ENCODE assay signal across 11 cellular contexts in genomic region chr7:150964593-150965111, GRCh38. TPM values are rescaled to one million over a fixed set of nuclear protein-coding genes. Genes with fewer than 3 reads are reported as not detected.
DNase-seq lines count a peak whose midpoint lies in the region; ATAC-seq and TF ChIP-seq lines count a peak whose summit lies in the region.
"Had no signal": no experiment of that assay in that cellular context is flagged by ENCODE, and none has a peak within 500 bp of the region (broad histone marks: within the 10 kb centered on the region; RNA-seq: fewer than 3 reads in every experiment).

No MANE protein-coding gene starts in this region.

- no peak overlapping the region for H2AFZ ChIP-seq in neuronal stem cell (ENCODE audit: low read length)

- H2BK5ac ChIP-seq in neuronal stem cell (ENCODE audit: low read length), result no peak overlapping the region

- H3K27me3 Mint-ChIP-seq in endodermal cell (ENCODE audit: insufficient read depth), result peaks cover 44% of the 10 kb centered on the region

- ATAC-seq in GM18498 (IDR thresholded peaks at IDR 0.05; ENCODE audit: unreplicated experiment), result no peak
- ATAC-seq: activated CD4-positive, alpha-beta T cell treated with anti-CD3 and anti-CD28 coated beads for 36 hours had no signal

- no peaks in the 10 kb centered on the region for H3K4me1 ChIP-seq in HEK293 (ENCODE audit: control insufficient read depth, insufficient read depth, low read length)
- peaks cover 3% of the 10 kb centered on the region for H3K4me1 ChIP-seq in endodermal cell (ENCODE audit: control insufficient read depth, insufficient read depth, low read length)
- H3K4me1 ChIP-seq in neuronal stem cell (ENCODE audit: control insufficient read depth in 2 of 2, insufficient read depth in 1 of 2, low read depth in 1 of 2, low read length in 2 of 2), result peaks cover 13 to 27% of the 10 kb centered on the region in 2 donors

- peak overlapping the region; percentile 67 for H3K18ac ChIP-seq in neuronal stem cell (ENCODE audit: low read length)

- no peak overlapping the region for H2BK12ac ChIP-seq in neuronal stem cell (ENCODE audit: low read length)

- POLR2A ChIA-PET in HEK293 (lab: Yijun Ruan, JAX), result interaction anchor here (0.6 to 1.6 kb wide), 2 partner anchors 14 to 335 kb away, joined by 4 read pairs; no protein-coding TSS in a partner anchor

- TF ChIP-seq CTCF in HEK293 (tag by site-specific recombination; IDR thresholded peaks at IDR 0.05) (peak; percentile 53), endodermal cell (conservative IDR thresholded peaks at IDR 0.05) (peak; percentile 47)

- no peak overlapping the region for H4K8ac ChIP-seq in neuronal stem cell (ENCODE audit: low read depth, low read length)

- no peaks in the 10 kb centered on the region for H3K9me3 ChIP-seq in HEK293 (ENCODE audit: control insufficient read depth, insufficient read depth, low read depth, low read length)
- no peaks in the 10 kb centered on the region for H3K9me3 ChIP-seq in endodermal cell (ENCODE audit: control insufficient read depth, low read length)
- H3K9me3 ChIP-seq in neuronal stem cell (replicated peaks in 1 of 2; ENCODE audit: control insufficient read depth in 2 of 2, insufficient read depth in 1 of 2, low read depth in 1 of 2, low read length in 2 of 2), result no peaks in the 10 kb centered on the region

- no peak overlapping the region for H2AK5ac ChIP-seq in neuronal stem cell (ENCODE audit: low read depth, low read length)

- H3K4me3 Mint-ChIP-seq in endodermal cell, result no peak overlapping the region
- H3K4me3 Mint-ChIP-seq: activated CD4-positive, alpha-beta T cell treated with anti-CD3 and anti-CD28 coated beads for 36 hours had no signal

- peaks cover 4% of the 10 kb centered on the region for H3K27me3 ChIP-seq in endodermal cell (ENCODE audit: control insufficient read depth, insufficient read depth, low read length, poor library complexity, severe bottlenecking)
- no peaks in the 10 kb centered on the region for H3K27me3 ChIP-seq in neuronal stem cell (ENCODE audit: control insufficient read depth in 3 of 3, insufficient read depth in 3 of 3, low read depth in 1 of 3, low read length in 3 of 3)

- peak overlapping the region; percentile 49 for H3K23ac ChIP-seq in neuronal stem cell (ENCODE audit: low read depth, low read length, poor library complexity)

- no peaks in the 10 kb centered on the region for H3K9me3 Mint-ChIP-seq in endodermal cell

- H3K4ac ChIP-seq in neuronal stem cell (ENCODE audit: low read length), result no peak overlapping the region

- H3K4me3 ChIP-seq in HEK293 (ENCODE audit: low read depth, low read length) (no peak overlapping the region), endodermal cell (ENCODE audit: low read length) (no peak overlapping the region), neuronal stem cell (ENCODE audit: low read length in 2 of 2) (peak overlapping the region in 1 of 2 donors; percentile 15)

- H3K36me3 Mint-ChIP-seq in endodermal cell (ENCODE audit: low read depth), result no peaks in the 10 kb centered on the region

- H2BK15ac ChIP-seq in neuronal stem cell (ENCODE audit: low read length), result no peak overlapping the region

- no peaks in the 10 kb centered on the region for H3K79me1 ChIP-seq in neuronal stem cell (ENCODE audit: low read depth, low read length)

- H3K9ac ChIP-seq in endodermal cell (ENCODE audit: extremely low read depth, low read length, poor library complexity, severe bottlenecking) (no peak overlapping the region), neuronal stem cell (ENCODE audit: low read depth, low read length, poor library complexity) (peak overlapping the region; percentile 78)

- H4K91ac ChIP-seq in neuronal stem cell (ENCODE audit: low read depth, low read length, poor library complexity), result no peak overlapping the region

- no peak overlapping the region for H3K27ac Mint-ChIP-seq in endodermal cell
- H3K27ac Mint-ChIP-seq: activated CD4-positive, alpha-beta T cell treated with anti-CD3 and anti-CD28 coated beads for 36 hours had no signal

- H3K27ac ChIP-seq in HEK293 (ENCODE audit: extremely low read depth, low read depth, low read length) (no peak overlapping the region), endodermal cell (ENCODE audit: low read depth, low read length) (no peak overlapping the region), neuronal stem cell (replicated peaks; ENCODE audit: low read length) (no peak overlapping the region)

- in situ Hi-C loops in ACHN (cut with HindIII; ENCODE audit: low pct_ligation_motif_present, low pct_unique_long_range_greater_than_20kb, low sequenced_read_pairs), result no loop called here

- WGBS in endodermal cell (ENCODE audit: insufficient coverage in 1 of 2, insufficient read length in 1 of 2), 2 experiments, result 66 to 79% methylated on average over 9 to 16 of the region's 16 CpGs
- no CpG with 5 or more reads among the region's 16 CpGs for WGBS in neuronal stem cell (ENCODE audit: extremely low coverage in 2 of 2, insufficient read length in 2 of 2, insufficient replicate concordance in 1 of 2), 2 donors

- peak; percentile 42 to 77 for DNase-seq in NCI-H524 (lab: John Stamatoyannopoulos, UW)
- peak; percentile 82 for DNase-seq in endodermal cell
- DNase-seq in neuronal stem cell (ENCODE audit: low spot score), result no peak
- DNase-seq in ACHN, result no peak
- no peak for DNase-seq in activated CD8-positive, alpha-beta memory T cell treated with anti-CD3 and anti-CD28 coated beads, Interleukin-2, amount 50 U/mL, for 4 hours
- DNase-seq: activated CD4-positive, alpha-beta T cell treated with anti-CD3 and anti-CD28 coated beads for 36 hours; DND-41; IMR-90 had no signal

- no peak overlapping the region for H2BK120ac ChIP-seq in neuronal stem cell (ENCODE audit: low read depth, low read length)

- H3K36me3 ChIP-seq in HEK293 (ENCODE audit: control insufficient read depth in 2 of 2, insufficient read depth in 1 of 2, low read length in 2 of 2) (no peaks in the 10 kb centered on the region), endodermal cell (ENCODE audit: control insufficient read depth, insufficient read depth, low read length) (no peaks in the 10 kb centered on the region), neuronal stem cell (replicated peaks in 1 of 2; ENCODE audit: control insufficient read depth in 2 of 2, insufficient read depth in 2 of 2, low read length in 2 of 2) (no peaks in the 10 kb centered on the region)

- no peak overlapping the region for H3K4me2 ChIP-seq in neuronal stem cell (ENCODE audit: insufficient read depth, low read length, poor library complexity, severe bottlenecking)

- H3K14ac ChIP-seq in neuronal stem cell (ENCODE audit: low read length), result peak overlapping the region; percentile 6

- CTCF ChIA-PET in HEK293 (lab: Yijun Ruan, JAX), result interaction anchor here (0.8 to 11.1 kb wide), 12 partner anchors 10 to 186 kb away, joined by 3 to 124 read pairs (median 6); partner anchors contain the start of gene NOS3

- H3K4me1 Mint-ChIP-seq in endodermal cell, result peaks cover 4% of the 10 kb centered on the region

TF ChIP-seq in HEK293, 187 proteins besides CTCF, POLR2A, EP300 and RAD21 (continues in another document):
- no peak for TF ChIP-seq GLI2 (tag by site-specific recombination; IDR thresholded peaks at IDR 0.05; ENCODE audit: borderline replicate concordance, low read depth)
- TF ChIP-seq ZNF157 (tag by site-specific recombination; IDR thresholded peaks at IDR 0.05), result no peak
- peak; percentile 50; the same call in 1 of the 2 replicates for TF ChIP-seq ZNF398 (tag by site-specific recombination; IDR thresholded peaks at IDR 0.05)
- no peak for TF ChIP-seq KLF10 (tag by site-specific recombination; IDR thresholded peaks at IDR 0.05)
- 0 out of 2 replicates have a peak, but pooled peaks have one; percentile 15 for TF ChIP-seq ZFHX2 (tag by site-specific recombination; conservative IDR thresholded peaks at IDR 0.05)
- 0 out of 2 replicates have a peak, but pooled peaks have one; percentile 24 for TF ChIP-seq ZNF2 (tag by site-specific recombination; IDR thresholded peaks at IDR 0.05)
- TF ChIP-seq ZBTB20 (tag by site-specific recombination; IDR thresholded peaks at IDR 0.05), result peak; percentile 50; the same call in 1 of the 2 replicates
- peak; percentile 51; the same call in 1 of the 2 replicates for TF ChIP-seq ZSCAN4 (tag by site-specific recombination; IDR thresholded peaks at IDR 0.05)
- 0 out of 2 replicates have a peak, but pooled peaks have one; percentile 32 for TF ChIP-seq MYNN (tag by site-specific recombination; IDR thresholded peaks at IDR 0.05; ENCODE audit: borderline replicate concordance)

RNA-seq across cellular contexts. Expression of gene KCNH2, which starts 13.5 kb away (rescaled TPM):
- 1 to 10 TPM; 1.1 to 1.9 TPM for total RNA-seq in endodermal cell
- polyA plus RNA-seq in endodermal cell (2013, experiment 1 of 2), result 19.3 TPM
- polyA plus RNA-seq in endodermal cell (2013, experiment 2 of 2), result 17.8 TPM
- 9.1 TPM for polyA plus RNA-seq in neuronal stem cell (2013, experiment 1 of 2)
- 9.1 TPM for polyA plus RNA-seq in neuronal stem cell (2013, experiment 2 of 2)

RNA-seq across cellular contexts. Expression of gene NOS3, which starts 26.2 kb away (rescaled TPM):
- total RNA-seq in endodermal cell, result 1 to 10 TPM; 2.3 to 9.1 TPM
- 4.0 TPM for polyA plus RNA-seq in endodermal cell (2013, experiment 1 of 2)
- 4.1 TPM for polyA plus RNA-seq in endodermal cell (2013, experiment 2 of 2)
- polyA plus RNA-seq in neuronal stem cell (2013, experiment 1 of 2), result 5.4 TPM
- 5.6 TPM for polyA plus RNA-seq in neuronal stem cell (2013, experiment 2 of 2)

RNA-seq across cellular contexts. Expression of gene ATG9B, which starts 59.6 kb away (rescaled TPM):
- total RNA-seq in endodermal cell, result 1 to 10 TPM; 2.0 to 3.0 TPM
- polyA plus RNA-seq in endodermal cell (2013, experiment 1 of 2), result 4.3 TPM
- 4.0 TPM for polyA plus RNA-seq in endodermal cell (2013, experiment 2 of 2)
- 6.3 TPM for polyA plus RNA-seq in neuronal stem cell (2013, experiment 1 of 2)
- 5.0 TPM for polyA plus RNA-seq in neuronal stem cell (2013, experiment 2 of 2)
- total RNA-seq: posterior vena cava had no signal

Comparison
In these comparisons a context has a peak if more than half of its experiments do, and no peak if none do; other contexts are left out.
1. DNase-seq: peak in NCI-H524 (2 of 2) and endodermal cell (single experiment); none in neuronal stem cell (single experiment), ACHN (single experiment) and activated CD8-positive, alpha-beta memory T cell treated with anti-CD3 and anti-CD28 coated beads, Interleukin-2, amount 50 U/mL, for 4 hours (single experiment).